Comparison of ENCODE assay signal across 1 cellular context in the genomic region with DNA sequence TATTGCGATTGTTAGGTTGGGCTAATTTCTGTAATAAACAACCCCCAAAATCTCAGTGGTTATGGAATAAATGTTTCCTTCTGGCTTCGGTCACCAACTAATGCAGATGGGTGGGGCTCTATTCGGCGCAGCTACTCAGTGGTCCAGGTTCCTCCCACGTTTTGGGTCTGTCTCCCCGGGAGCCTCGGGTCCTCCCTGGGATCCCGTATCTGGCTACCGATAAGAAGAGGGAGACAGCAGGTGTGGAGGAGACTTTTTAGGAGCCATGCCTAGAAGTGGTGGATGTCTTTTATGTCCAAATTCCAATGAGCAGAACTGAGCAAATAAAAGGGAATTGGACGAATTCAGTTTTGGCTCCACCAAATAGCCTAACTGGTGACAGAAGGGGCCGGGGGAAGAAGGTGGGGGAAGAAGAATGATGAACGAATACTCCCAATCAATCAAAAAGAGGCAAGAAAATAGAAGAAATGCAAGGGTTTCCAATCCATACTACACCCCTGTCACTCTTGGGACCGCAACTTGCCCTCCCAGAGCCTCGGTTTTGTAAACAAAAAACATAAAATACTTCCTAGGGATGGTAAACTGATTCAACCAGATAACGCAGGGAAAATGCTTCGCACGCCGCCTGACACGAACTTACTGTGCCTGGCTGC.
TF ChIP-seq lines count a peak whose summit lies in the region.

No MANE protein-coding gene starts in this region.

TF ChIP-seq in K562, 482 proteins besides CTCF, POLR2A, EP300 and RAD21 (continued from another document):
- TF ChIP-seq, protein P1, sequence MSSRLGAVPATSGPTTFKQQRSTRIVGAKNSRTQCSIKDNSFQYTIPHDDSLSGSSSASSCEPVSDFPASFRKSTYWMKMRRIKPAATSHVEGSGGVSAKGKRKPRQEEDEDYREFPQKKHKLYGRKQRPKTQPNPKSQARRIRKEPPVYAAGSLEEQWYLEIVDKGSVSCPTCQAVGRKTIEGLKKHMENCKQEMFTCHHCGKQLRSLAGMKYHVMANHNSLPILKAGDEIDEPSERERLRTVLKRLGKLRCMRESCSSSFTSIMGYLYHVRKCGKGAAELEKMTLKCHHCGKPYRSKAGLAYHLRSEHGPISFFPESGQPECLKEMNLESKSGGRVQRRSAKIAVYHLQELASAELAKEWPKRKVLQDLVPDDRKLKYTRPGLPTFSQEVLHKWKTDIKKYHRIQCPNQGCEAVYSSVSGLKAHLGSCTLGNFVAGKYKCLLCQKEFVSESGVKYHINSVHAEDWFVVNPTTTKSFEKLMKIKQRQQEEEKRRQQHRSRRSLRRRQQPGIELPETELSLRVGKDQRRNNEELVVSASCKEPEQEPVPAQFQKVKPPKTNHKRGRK (tag; IDR thresholded peaks at IDR 0.05) = peak; percentile 56
- TF ChIP-seq, protein P2, sequence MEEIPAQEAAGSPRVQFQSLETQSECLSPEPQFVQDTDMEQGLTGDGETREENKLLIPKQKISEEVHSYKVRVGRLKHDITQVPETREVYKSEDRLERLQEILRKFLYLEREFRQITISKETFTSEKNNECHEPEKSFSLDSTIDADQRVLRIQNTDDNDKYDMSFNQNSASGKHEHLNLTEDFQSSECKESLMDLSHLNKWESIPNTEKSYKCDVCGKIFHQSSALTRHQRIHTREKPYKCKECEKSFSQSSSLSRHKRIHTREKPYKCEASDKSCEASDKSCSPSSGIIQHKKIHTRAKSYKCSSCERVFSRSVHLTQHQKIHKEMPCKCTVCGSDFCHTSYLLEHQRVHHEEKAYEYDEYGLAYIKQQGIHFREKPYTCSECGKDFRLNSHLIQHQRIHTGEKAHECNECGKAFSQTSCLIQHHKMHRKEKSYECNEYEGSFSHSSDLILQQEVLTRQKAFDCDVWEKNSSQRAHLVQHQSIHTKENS (CRISPR knock-in tag; IDR thresholded peaks at IDR 0.05) = no peak
- TF ChIP-seq, protein P3, sequence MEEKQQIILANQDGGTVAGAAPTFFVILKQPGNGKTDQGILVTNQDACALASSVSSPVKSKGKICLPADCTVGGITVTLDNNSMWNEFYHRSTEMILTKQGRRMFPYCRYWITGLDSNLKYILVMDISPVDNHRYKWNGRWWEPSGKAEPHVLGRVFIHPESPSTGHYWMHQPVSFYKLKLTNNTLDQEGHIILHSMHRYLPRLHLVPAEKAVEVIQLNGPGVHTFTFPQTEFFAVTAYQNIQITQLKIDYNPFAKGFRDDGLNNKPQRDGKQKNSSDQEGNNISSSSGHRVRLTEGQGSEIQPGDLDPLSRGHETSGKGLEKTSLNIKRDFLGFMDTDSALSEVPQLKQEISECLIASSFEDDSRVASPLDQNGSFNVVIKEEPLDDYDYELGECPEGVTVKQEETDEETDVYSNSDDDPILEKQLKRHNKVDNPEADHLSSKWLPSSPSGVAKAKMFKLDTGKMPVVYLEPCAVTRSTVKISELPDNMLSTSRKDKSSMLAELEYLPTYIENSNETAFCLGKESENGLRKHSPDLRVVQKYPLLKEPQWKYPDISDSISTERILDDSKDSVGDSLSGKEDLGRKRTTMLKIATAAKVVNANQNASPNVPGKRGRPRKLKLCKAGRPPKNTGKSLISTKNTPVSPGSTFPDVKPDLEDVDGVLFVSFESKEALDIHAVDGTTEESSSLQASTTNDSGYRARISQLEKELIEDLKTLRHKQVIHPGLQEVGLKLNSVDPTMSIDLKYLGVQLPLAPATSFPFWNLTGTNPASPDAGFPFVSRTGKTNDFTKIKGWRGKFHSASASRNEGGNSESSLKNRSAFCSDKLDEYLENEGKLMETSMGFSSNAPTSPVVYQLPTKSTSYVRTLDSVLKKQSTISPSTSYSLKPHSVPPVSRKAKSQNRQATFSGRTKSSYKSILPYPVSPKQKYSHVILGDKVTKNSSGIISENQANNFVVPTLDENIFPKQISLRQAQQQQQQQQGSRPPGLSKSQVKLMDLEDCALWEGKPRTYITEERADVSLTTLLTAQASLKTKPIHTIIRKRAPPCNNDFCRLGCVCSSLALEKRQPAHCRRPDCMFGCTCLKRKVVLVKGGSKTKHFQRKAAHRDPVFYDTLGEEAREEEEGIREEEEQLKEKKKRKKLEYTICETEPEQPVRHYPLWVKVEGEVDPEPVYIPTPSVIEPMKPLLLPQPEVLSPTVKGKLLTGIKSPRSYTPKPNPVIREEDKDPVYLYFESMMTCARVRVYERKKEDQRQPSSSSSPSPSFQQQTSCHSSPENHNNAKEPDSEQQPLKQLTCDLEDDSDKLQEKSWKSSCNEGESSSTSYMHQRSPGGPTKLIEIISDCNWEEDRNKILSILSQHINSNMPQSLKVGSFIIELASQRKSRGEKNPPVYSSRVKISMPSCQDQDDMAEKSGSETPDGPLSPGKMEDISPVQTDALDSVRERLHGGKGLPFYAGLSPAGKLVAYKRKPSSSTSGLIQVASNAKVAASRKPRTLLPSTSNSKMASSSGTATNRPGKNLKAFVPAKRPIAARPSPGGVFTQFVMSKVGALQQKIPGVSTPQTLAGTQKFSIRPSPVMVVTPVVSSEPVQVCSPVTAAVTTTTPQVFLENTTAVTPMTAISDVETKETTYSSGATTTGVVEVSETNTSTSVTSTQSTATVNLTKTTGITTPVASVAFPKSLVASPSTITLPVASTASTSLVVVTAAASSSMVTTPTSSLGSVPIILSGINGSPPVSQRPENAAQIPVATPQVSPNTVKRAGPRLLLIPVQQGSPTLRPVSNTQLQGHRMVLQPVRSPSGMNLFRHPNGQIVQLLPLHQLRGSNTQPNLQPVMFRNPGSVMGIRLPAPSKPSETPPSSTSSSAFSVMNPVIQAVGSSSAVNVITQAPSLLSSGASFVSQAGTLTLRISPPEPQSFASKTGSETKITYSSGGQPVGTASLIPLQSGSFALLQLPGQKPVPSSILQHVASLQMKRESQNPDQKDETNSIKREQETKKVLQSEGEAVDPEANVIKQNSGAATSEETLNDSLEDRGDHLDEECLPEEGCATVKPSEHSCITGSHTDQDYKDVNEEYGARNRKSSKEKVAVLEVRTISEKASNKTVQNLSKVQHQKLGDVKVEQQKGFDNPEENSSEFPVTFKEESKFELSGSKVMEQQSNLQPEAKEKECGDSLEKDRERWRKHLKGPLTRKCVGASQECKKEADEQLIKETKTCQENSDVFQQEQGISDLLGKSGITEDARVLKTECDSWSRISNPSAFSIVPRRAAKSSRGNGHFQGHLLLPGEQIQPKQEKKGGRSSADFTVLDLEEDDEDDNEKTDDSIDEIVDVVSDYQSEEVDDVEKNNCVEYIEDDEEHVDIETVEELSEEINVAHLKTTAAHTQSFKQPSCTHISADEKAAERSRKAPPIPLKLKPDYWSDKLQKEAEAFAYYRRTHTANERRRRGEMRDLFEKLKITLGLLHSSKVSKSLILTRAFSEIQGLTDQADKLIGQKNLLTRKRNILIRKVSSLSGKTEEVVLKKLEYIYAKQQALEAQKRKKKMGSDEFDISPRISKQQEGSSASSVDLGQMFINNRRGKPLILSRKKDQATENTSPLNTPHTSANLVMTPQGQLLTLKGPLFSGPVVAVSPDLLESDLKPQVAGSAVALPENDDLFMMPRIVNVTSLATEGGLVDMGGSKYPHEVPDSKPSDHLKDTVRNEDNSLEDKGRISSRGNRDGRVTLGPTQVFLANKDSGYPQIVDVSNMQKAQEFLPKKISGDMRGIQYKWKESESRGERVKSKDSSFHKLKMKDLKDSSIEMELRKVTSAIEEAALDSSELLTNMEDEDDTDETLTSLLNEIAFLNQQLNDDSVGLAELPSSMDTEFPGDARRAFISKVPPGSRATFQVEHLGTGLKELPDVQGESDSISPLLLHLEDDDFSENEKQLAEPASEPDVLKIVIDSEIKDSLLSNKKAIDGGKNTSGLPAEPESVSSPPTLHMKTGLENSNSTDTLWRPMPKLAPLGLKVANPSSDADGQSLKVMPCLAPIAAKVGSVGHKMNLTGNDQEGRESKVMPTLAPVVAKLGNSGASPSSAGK (IDR thresholded peaks at IDR 0.05) = peak; percentile 69
- TF ChIP-seq CBX3 (IDR thresholded peaks at IDR 0.05; ENCODE audit: borderline replicate concordance in 1 of 2, low read length in 2 of 2) (0 out of 3 replicates have a peak, but pooled peaks of 1 of the 2 experiments have one; percentile 24), ZNF507 (tag; conservative IDR thresholded peaks at IDR 0.05) (no peak), L3MBTL2 (IDR thresholded peaks at IDR 0.05) (peak; percentile 91)
- TF ChIP-seq, protein P4, sequence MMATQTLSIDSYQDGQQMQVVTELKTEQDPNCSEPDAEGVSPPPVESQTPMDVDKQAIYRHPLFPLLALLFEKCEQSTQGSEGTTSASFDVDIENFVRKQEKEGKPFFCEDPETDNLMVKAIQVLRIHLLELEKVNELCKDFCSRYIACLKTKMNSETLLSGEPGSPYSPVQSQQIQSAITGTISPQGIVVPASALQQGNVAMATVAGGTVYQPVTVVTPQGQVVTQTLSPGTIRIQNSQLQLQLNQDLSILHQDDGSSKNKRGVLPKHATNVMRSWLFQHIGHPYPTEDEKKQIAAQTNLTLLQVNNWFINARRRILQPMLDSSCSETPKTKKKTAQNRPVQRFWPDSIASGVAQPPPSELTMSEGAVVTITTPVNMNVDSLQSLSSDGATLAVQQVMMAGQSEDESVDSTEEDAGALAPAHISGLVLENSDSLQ (IDR thresholded peaks at IDR 0.05) = peak; percentile 72
